Comparison of ENCODE assay signal across 9 cellular contexts in the genomic region with DNA sequence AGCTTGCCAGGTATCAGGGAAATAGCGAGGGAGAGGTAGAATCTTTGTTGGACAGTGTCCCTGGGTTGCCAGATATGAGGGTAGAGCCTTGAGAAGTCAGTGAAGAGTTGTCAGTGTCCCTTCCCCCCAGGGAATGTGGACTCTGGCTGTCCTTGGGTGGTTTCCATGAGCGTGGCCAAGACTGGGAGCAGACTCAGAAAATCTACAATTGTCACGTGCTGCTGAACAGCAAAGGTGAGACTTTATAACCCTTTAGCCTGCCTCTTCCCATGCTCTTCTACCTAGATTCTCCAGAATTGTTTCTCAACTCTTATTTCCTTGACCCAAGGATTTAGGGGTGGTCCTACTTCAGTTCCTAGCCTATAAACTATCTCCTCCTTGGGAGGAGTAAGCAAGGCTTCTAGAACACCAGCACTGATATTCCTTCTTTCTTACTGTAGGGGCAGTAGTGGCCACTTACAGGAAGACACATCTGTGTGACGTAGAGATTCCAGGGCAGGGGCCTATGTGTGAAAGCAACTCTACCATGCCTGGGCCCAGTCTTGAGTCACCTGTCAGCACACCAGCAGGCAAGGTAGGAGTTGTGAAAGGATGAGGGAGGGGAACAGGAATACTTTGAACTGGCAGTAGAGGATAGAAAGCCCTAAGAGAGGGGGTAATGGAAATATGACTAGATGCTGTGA. TPM values are rescaled to one million over a fixed set of nuclear protein-coding genes. Genes with fewer than 3 reads are reported as not detected.
A peak's percentile ranks its signal among the peaks of the same experiment; 100 is the strongest.
DNase-seq lines count a peak whose midpoint lies in the region; ATAC-seq and TF ChIP-seq lines count a peak whose summit lies in the region.
"Had no signal": no experiment of that assay in that cellular context is flagged by ENCODE, and none has a peak within 500 bp of the region (broad histone marks: within the 10 kb centered on the region; RNA-seq: fewer than 3 reads in every experiment).

No MANE protein-coding gene starts in this region.

- intact Hi-C loops in left ventricle myocardium superior (cut with micrococcal nuclease), result no loop called here

- DNase-seq in GF-D8 (lab: John Stamatoyannopoulos, UW) (peak; percentile 26), RWPE1 (ENCODE audit: low spot score) (peak; percentile 68), left ventricle myocardium superior (no peak), GM19240 (ENCODE audit: insufficient read length, low spot score) (no peak)
- peak; percentile 53 to 74 for DNase-seq in activated naive CD4-positive, alpha-beta T cell treated with anti-CD3 and anti-CD28 coated beads, Interleukin-2, amount 50 U/mL, for 72 hours (ENCODE audit: low spot score in 2 of 2)

- CTCF ChIA-PET in RWPE1 (lab: Yijun Ruan, JAX), result no interaction called here

- H3K9me3 Mint-ChIP-seq in activated naive CD4-positive, alpha-beta T cell treated with anti-CD3 and anti-CD28 coated beads, Interleukin-2, amount 50 U/mL, for 72 hours, result no peaks in the 10 kb centered on the region

- ATAC-seq in HG02852 (IDR thresholded peaks at IDR 0.05; ENCODE audit: unreplicated experiment) (peak; percentile 42), left ventricle myocardium superior (peak; percentile 12), GM21717 (IDR thresholded peaks at IDR 0.05; ENCODE audit: unreplicated experiment) (no peak)
- peak; percentile 58 to 59 for ATAC-seq in activated naive CD4-positive, alpha-beta T cell treated with anti-CD3 and anti-CD28 coated beads, Interleukin-2, amount 50 U/mL, for 72 hours

- peaks cover 42 to 47% of the 10 kb centered on the region in 2 donors for H3K36me3 Mint-ChIP-seq in activated naive CD4-positive, alpha-beta T cell treated with anti-CD3 and anti-CD28 coated beads, Interleukin-2, amount 50 U/mL, for 72 hours

- H3K4me3 ChIP-seq in skin epidermis, result peak overlapping the region in 3 of 7 experiments; percentile 69 to 92 (median 87)

- peak overlapping the region; percentile 98 to 99 for H3K27ac Mint-ChIP-seq in activated naive CD4-positive, alpha-beta T cell treated with anti-CD3 and anti-CD28 coated beads, Interleukin-2, amount 50 U/mL, for 72 hours

- H3K27ac ChIP-seq in RWPE1, result peak overlapping the region; percentile 96
- peak overlapping the region in 19 of 21 experiments; percentile 18 to 99 (median 96) for H3K27ac ChIP-seq in skin epidermis

- POLR2A ChIA-PET in RWPE1 (lab: Yijun Ruan, JAX; ENCODE audit: low non-redundant PET), result no interaction called here

- peak; percentile 32; the same call in 1 of the 2 replicates for TF ChIP-seq CTCF in RWPE1 (conservative IDR thresholded peaks at IDR 0.05; ENCODE audit: low read depth)

RNA-seq across cellular contexts. Expression of a gene that starts 1.6 kb away (rescaled TPM):
- total RNA-seq in activated naive CD4-positive, alpha-beta T cell treated with anti-CD3 and anti-CD28 coated beads, Interleukin-2, amount 50 U/mL, for 72 hours, result 10 to 100 TPM; 59.0 to 82.9 TPM
- 33.0 TPM for total RNA-seq in left ventricle myocardium superior

RNA-seq across cellular contexts. Expression of a gene that starts 1.7 kb away (rescaled TPM):
- total RNA-seq in activated naive CD4-positive, alpha-beta T cell treated with anti-CD3 and anti-CD28 coated beads, Interleukin-2, amount 50 U/mL, for 72 hours, result 100 to 1,000 TPM in 1 of 2 donors, 10 to 100 TPM in 1; 95.3 to 156 TPM
- total RNA-seq in left ventricle myocardium superior, result 64.8 TPM

RNA-seq across cellular contexts. Expression of a gene that starts 12.9 kb away (rescaled TPM):
- total RNA-seq in activated naive CD4-positive, alpha-beta T cell treated with anti-CD3 and anti-CD28 coated beads, Interleukin-2, amount 50 U/mL, for 72 hours, result 10 to 100 TPM; 40.1 to 41.8 TPM
- total RNA-seq in left ventricle myocardium superior, result 29.3 TPM

RNA-seq across cellular contexts. Expression of a gene that starts 21.4 kb away (rescaled TPM):
- 1 to 10 TPM in 1 of 2 donors, not detected in 1; 2.2 TPM for total RNA-seq in activated naive CD4-positive, alpha-beta T cell treated with anti-CD3 and anti-CD28 coated beads, Interleukin-2, amount 50 U/mL, for 72 hours
- 5.2 TPM for total RNA-seq in left ventricle myocardium superior

RNA-seq across cellular contexts. Expression of a gene that starts 30.2 kb away (rescaled TPM):
- under 1 TPM in 1 of 2 donors, not detected in 1; 0.16 TPM for total RNA-seq in activated naive CD4-positive, alpha-beta T cell treated with anti-CD3 and anti-CD28 coated beads, Interleukin-2, amount 50 U/mL, for 72 hours
- not detected for total RNA-seq in left ventricle myocardium superior
- total RNA-seq: frontal cortex had no signal

Comparison
In these comparisons a context has a peak if more than half of its experiments do, and no peak if none do; other contexts are left out.
1. DNase-seq: peak in GF-D8 (single experiment), RWPE1 (single experiment) and activated naive CD4-positive, alpha-beta T cell treated with anti-CD3 and anti-CD28 coated beads, Interleukin-2, amount 50 U/mL, for 72 hours (2 of 2); none in left ventricle myocardium superior (single experiment) and GM19240 (single experiment).